Comparison of ENCODE assay signal across 1 cellular context in the genomic region with DNA sequence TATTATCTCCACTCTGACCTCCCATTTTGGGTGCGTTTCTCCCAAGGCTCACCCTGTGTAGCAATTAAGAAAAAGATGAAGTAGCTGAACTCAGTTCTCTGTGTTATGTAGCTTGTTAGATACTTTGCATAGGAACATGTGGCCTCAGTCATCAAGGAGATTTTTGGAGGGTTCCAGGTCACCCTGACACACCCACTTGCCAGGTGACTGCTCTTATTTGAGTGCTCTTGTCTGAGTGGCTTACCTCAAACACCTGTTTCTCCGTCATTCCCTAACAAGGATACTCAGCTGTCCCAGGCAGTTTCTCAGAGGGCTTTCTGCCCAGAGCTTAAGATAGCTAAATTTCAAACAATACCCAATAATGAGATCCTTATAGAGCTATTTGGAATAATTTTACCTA.
TF ChIP-seq lines count a peak whose summit lies in the region.

No MANE protein-coding gene starts in this region.

TF ChIP-seq in WTC11, 78 proteins besides CTCF, POLR2A, EP300 and RAD21 (continued from another document):
- TF ChIP-seq, protein P1, sequence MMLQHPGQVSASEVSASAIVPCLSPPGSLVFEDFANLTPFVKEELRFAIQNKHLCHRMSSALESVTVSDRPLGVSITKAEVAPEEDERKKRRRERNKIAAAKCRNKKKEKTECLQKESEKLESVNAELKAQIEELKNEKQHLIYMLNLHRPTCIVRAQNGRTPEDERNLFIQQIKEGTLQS (CRISPR knock-in tag; conservative IDR thresholded peaks at IDR 0.05) = no peak
- TF ChIP-seq, protein P2, sequence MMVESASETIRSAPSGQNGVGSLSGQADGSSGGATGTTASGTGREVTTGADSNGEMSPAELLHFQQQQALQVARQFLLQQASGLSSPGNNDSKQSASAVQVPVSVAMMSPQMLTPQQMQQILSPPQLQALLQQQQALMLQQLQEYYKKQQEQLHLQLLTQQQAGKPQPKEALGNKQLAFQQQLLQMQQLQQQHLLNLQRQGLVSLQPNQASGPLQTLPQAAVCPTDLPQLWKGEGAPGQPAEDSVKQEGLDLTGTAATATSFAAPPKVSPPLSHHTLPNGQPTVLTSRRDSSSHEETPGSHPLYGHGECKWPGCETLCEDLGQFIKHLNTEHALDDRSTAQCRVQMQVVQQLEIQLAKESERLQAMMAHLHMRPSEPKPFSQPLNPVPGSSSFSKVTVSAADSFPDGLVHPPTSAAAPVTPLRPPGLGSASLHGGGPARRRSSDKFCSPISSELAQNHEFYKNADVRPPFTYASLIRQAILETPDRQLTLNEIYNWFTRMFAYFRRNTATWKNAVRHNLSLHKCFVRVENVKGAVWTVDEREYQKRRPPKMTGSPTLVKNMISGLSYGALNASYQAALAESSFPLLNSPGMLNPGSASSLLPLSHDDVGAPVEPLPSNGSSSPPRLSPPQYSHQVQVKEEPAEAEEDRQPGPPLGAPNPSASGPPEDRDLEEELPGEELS (CRISPR knock-in tag; IDR thresholded peaks at IDR 0.05) = no peak
- TF ChIP-seq ZNF416 (CRISPR knock-in tag; IDR thresholded peaks at IDR 0.05) = no peak
- TF ChIP-seq, protein P3, sequence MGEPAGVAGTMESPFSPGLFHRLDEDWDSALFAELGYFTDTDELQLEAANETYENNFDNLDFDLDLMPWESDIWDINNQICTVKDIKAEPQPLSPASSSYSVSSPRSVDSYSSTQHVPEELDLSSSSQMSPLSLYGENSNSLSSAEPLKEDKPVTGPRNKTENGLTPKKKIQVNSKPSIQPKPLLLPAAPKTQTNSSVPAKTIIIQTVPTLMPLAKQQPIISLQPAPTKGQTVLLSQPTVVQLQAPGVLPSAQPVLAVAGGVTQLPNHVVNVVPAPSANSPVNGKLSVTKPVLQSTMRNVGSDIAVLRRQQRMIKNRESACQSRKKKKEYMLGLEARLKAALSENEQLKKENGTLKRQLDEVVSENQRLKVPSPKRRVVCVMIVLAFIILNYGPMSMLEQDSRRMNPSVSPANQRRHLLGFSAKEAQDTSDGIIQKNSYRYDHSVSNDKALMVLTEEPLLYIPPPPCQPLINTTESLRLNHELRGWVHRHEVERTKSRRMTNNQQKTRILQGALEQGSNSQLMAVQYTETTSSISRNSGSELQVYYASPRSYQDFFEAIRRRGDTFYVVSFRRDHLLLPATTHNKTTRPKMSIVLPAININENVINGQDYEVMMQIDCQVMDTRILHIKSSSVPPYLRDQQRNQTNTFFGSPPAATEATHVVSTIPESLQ (CRISPR knock-in tag; IDR thresholded peaks at IDR 0.05) = no peak
- TF ChIP-seq, protein P4, sequence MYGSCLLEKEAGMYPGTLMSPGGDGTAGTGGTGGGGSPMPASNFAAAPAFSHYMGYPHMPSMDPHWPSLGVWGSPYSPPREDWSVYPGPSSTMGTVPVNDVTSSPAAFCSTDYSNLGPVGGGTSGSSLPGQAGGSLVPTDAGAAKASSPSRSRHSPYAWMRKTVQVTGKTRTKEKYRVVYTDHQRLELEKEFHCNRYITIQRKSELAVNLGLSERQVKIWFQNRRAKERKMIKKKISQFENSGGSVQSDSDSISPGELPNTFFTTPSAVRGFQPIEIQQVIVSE (CRISPR knock-in tag; IDR thresholded peaks at IDR 0.05; ENCODE audit: borderline replicate concordance) = no peak
TF ChIP-seq in WTC11: peak in this region for 0.
